ENCODE assay signal across 1 cellular context in the genomic region with DNA sequence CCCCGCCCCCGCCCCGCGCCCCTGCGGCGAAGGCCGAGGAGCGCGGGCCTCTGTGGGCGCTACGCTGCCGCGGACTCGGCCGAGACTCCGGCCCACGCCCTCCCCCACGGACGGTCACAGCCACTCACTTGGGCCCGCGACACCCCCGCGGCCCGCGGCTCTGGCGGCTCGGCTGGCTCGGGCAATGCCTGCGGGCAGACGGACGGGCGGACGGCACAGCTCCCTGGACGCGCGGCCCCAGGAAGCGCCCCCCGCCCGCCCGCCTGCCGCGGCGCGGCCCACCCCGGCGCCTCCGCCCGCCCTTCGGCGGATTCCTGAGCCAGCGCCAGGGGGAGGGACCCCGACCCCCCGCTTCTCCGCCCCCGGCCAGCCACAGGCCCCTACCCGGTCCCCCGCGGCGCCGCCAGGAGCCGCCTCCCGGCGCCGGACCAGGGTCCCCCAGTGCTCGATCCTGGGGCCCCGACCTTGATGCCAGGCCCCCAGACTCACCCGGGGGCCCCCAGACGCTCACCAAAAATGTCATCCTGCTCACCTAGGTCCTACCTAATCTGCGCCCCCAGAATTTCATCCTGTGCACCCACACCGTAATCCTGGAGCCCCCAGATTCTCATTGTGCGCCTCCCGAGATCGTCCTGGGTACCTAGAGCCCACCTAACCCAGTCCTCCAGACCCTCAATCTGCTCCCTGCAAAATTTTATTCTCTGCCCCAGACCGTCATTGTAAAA.
TF ChIP-seq lines count a peak whose summit lies in the region.

A gene (minus strand): TSS at position 246 of the 725 bp plus-strand sequence. CDS start 446 bp downstream, outside the sequence.

TF ChIP-seq in endothelial cell of umbilical vein, 7 proteins besides CTCF, POLR2A, EP300 and RAD21 (continued from another document):
- no peak for TF ChIP-seq EZH2 (IDR thresholded peaks at IDR 0.05; ENCODE audit: borderline replicate concordance, low read depth, low read length, severe bottlenecking)
- TF ChIP-seq, protein P1, sequence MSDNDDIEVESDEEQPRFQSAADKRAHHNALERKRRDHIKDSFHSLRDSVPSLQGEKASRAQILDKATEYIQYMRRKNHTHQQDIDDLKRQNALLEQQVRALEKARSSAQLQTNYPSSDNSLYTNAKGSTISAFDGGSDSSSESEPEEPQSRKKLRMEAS (IDR thresholded peaks at IDR 0.05; ENCODE audit: insufficient read depth, insufficient read length), result no peak
- TF ChIP-seq GATA2 (IDR thresholded peaks at IDR 0.05; ENCODE audit: insufficient read depth, insufficient read length, low read depth, low read length), result no peak
